ENCODE assay signal across 7 cellular contexts in genomic region chr3:37862219-37862711, GRCh38. TPM values are rescaled to one million over a fixed set of nuclear protein-coding genes. Genes with fewer than 3 reads are reported as not detected.
DNase-seq lines count a peak whose midpoint lies in the region; ATAC-seq and TF ChIP-seq lines count a peak whose summit lies in the region.

No MANE protein-coding gene starts in this region.

- peaks cover 33 to 46% of the 10 kb centered on the region in 2 experiments for H3K4me1 ChIP-seq in HCT116 (ENCODE audit: control insufficient read depth in 1 of 2, insufficient read depth in 2 of 2, low read length in 2 of 2)
- H3K4me1 ChIP-seq in colonic mucosa: peaks cover 21% of the 10 kb centered on the region

- peaks cover 52% of the 10 kb centered on the region for H3K79me2 ChIP-seq in HCT116 (ENCODE audit: insufficient read depth, low read length)

- no peak overlapping the region for H2AFZ ChIP-seq in HCT116 (ENCODE audit: low read depth, low read length, poor library complexity, severe bottlenecking)

- no peak for TF ChIP-seq CTCF in HCT116 (IDR thresholded peaks at IDR 0.05 in 2 of 3, conservative IDR thresholded peaks at IDR 0.05 in 1 of 3; ENCODE audit: borderline replicate concordance in 1 of 3, insufficient read depth in 1 of 3, low read depth in 2 of 3, low read length in 2 of 3)
- TF ChIP-seq CTCF in colonic mucosa (IDR thresholded peaks at IDR 0.05): no peak
- no peak for TF ChIP-seq CTCF in lower leg skin (IDR thresholded peaks at IDR 0.05)

- peaks cover 7% of the 10 kb centered on the region; the same call in 1 of the 2 replicates for H4K20me1 ChIP-seq in HCT116 (ENCODE audit: insufficient read depth)

- CTCF ChIA-PET in HCT116 (lab: Charles Lee): interaction anchor here (0.8 kb wide), 1 partner anchor 112 kb away, joined by 3 read pairs; no protein-coding TSS in a partner anchor

- RAD21 ChIA-PET in HCT116 (lab: Charles Lee; ENCODE audit: low non-redundant PET in 1 of 2, low total read pairs in 2 of 2, uncharacterized antibody in 2 of 2, unreplicated experiment in 2 of 2): no interaction called here

- H3K9me3 ChIP-seq in HCT116 (ENCODE audit: control insufficient read depth in 1 of 2, insufficient read depth in 1 of 2, low read depth in 1 of 2, low read length in 2 of 2) (no peaks in the 10 kb centered on the region), colonic mucosa (no peaks in the 10 kb centered on the region)

- H3K9ac ChIP-seq in HCT116 (ENCODE audit: low read length) (peak overlapping the region; percentile 69), colonic mucosa (ENCODE audit: low read depth in 2 of 2, low read length in 2 of 2) (peak overlapping the region; percentile 54 to 72)

- BruUV-seq in HCT116 (replicated peaks; lab: Mats Ljungman, UMichigan): no TSS peak

- H3K4me3 ChIP-seq in HCT116 (replicated peaks in 1 of 2; ENCODE audit: low read depth in 1 of 2, low read length in 2 of 2) (peak overlapping the region; percentile 71 to 76), colonic mucosa (peak overlapping the region; percentile 60), lower leg skin (ENCODE audit: low read depth, poor library complexity, severe bottlenecking) (peak overlapping the region; percentile 79)

- TF ChIP-seq POLR2A in HCT116 (IDR thresholded peaks at IDR 0.05; ENCODE audit: borderline replicate concordance, extremely low read depth, insufficient read depth, insufficient read length): no peak
- TF ChIP-seq POLR2A in lower leg skin (IDR thresholded peaks at IDR 0.05): no peak

- DNase-seq in HCT116 (ENCODE audit: low read depth, low spot score) (no peak), UCSD-AML1 (lab: John Stamatoyannopoulos, UW; ENCODE audit: unreplicated experiment) (peak; percentile 53), colonic mucosa (peak; percentile 53), lower leg skin (ENCODE audit: low spot score in 2 of 2) (peak in 1 of 2 donors; percentile 89), NCI-H2107 treated with DMSO at 0.1 percent for 48 hours (lab: John Stamatoyannopoulos, UW; ENCODE audit: unreplicated experiment) (no peak), inferior parietal cortex (ENCODE audit: extremely low spot score) (no peak)
- DNase-seq in stimulated activated CD8-positive, alpha-beta memory T cell treated with anti-CD3 and anti-CD28 coated beads, Interleukin-12 subunit alpha, Interleukin-12 subunit beta, amount 100 ng/mL, for 4 hours (ENCODE audit: low read depth): peak; percentile 30

- 0 to 2% methylated on average over 18 to 22 of the region's 36 CpGs for WGBS in lower leg skin, 2 donors

- H3K9me2 ChIP-seq in HCT116 (ENCODE audit: insufficient read depth): no peaks in the 10 kb centered on the region

- peak; percentile 21 for ATAC-seq in HCT116

- H3K36me3 ChIP-seq in HCT116 (ENCODE audit: control insufficient read depth in 1 of 2, insufficient read depth in 2 of 2, low read length in 2 of 2): no peaks in the 10 kb centered on the region
- no peaks in the 10 kb centered on the region for H3K36me3 ChIP-seq in colonic mucosa

- no peak for TF ChIP-seq RAD21 in HCT116 (IDR thresholded peaks at IDR 0.05; ENCODE audit: low read depth)

- H3K27me3 ChIP-seq in HCT116 (ENCODE audit: insufficient read depth, low read length): no peaks in the 10 kb centered on the region
- no peaks in the 10 kb centered on the region for H3K27me3 ChIP-seq in colonic mucosa

- POLR2A ChIA-PET in HCT116 (lab: Charles Lee): interaction anchor here (0.6 to 1.1 kb wide), 2 partner anchors 10 to 105 kb away, joined by 3 read pairs; no protein-coding TSS in a partner anchor

- H3K27ac ChIP-seq in HCT116 (ENCODE audit: low read depth, low read length) (peak overlapping the region; percentile 72), colonic mucosa (peak overlapping the region; percentile 62)

- intact Hi-C loops in HCT116 (cut with micrococcal nuclease): no loop called here
- intact Hi-C loops in colonic mucosa (cut with DNase I): no loop called here
- intact Hi-C loops in lower leg skin (cut with DNase I; ENCODE audit: low total_unique reads): no loop called here

- H3K4me2 ChIP-seq in HCT116 (ENCODE audit: low read length): peak overlapping the region; percentile 76

TF ChIP-seq in HCT116, 20 proteins besides CTCF, POLR2A, EP300 and RAD21:
- TF ChIP-seq EGR1 (IDR thresholded peaks at IDR 0.05; ENCODE audit: low read depth) (peak; percentile 88), MAX (IDR thresholded peaks at IDR 0.05) (peak; percentile 47), ZFX (IDR thresholded peaks at IDR 0.05) (0 out of 2 replicates have a peak, but pooled peaks have one; percentile 12), REST (IDR thresholded peaks at IDR 0.05; ENCODE audit: low read depth) (no peak)

RNA-seq across cellular contexts. Expression of gene CTDSPL, which starts 0.6 kb away (rescaled TPM):
- total RNA-seq in HCT116 (2021; ENCODE audit: unreplicated experiment) (34.4 TPM), colonic mucosa (10 to 100 TPM; 75.0 to 76.7 TPM), lower leg skin (10 to 100 TPM; 59.8 to 97.5 (median 94.6) TPM)
- 17.1 and 27.8 TPM in 2 replicates for polyA plus RNA-seq in HCT116 (2012)

Comparison
In these comparisons a context has a peak if more than half of its experiments do, and no peak if none do; other contexts are left out.
1. DNase-seq: peak in UCSD-AML1 (single experiment), colonic mucosa (single experiment) and stimulated activated CD8-positive, alpha-beta memory T cell treated with anti-CD3 and anti-CD28 coated beads, Interleukin-12 subunit alpha, Interleukin-12 subunit beta, amount 100 ng/mL, for 4 hours (single experiment); none in HCT116 (single experiment), NCI-H2107 treated with DMSO at 0.1 percent for 48 hours (single experiment) and inferior parietal cortex (single experiment).
2. Peak in every context shown above with its lines, with median percentiles within 50 percentile points of each other: H3K4me3 ChIP-seq.